31 cellular contexts compared by ENCODE assay signal in genomic region chr5:1649554-1649953, GRCh38.
"Had no signal": no experiment of that assay in that cellular context is flagged by ENCODE, and none has a peak within 500 bp of the region (broad histone marks: within the 10 kb centered on the region; RNA-seq: fewer than 3 reads in every experiment).

No MANE protein-coding gene starts in this region.

- H3K4me1 ChIP-seq: adrenal gland had no signal

- H3K9me3 Mint-ChIP-seq: activated CD4-positive, alpha-beta T cell treated with anti-CD3 and anti-CD28 coated beads, Interleukin-2, amount 10 ng/mL, durations not matched to agents 24 days and 14 days; activated CD8-positive, alpha-beta T cell treated with anti-CD3 and anti-CD28 coated beads for 36 hours; activated naive CD8-positive, alpha-beta T cell treated with anti-CD3 and anti-CD28 coated beads for 36 hours; activated naive CD8-positive, alpha-beta T cell treated with anti-CD3 and anti-CD28 coated beads, Interleukin-2, amount 50 U/mL, for 24 hours; activated T-cell treated with anti-CD3 and anti-CD28 coated beads, Interleukin-2, amount 50 U/mL, for 72 hours; effector memory CD8-positive, alpha-beta T cell; T-helper 2 cell treated with Interferon-gamma antibody and Interleukin-4, amounts not matched to agents 5 μg/mL and 100 μg/mL, for 36 hours had no signal

- H3K4me3 Mint-ChIP-seq: activated CD4-positive, alpha-beta T cell treated with anti-CD3 and anti-CD28 coated beads for 36 hours; activated CD4-positive, alpha-beta T cell treated with anti-CD3 and anti-CD28 coated beads, Interleukin-2, amount 10 ng/mL, durations not matched to agents 24 days and 14 days; activated CD8-positive, alpha-beta T cell treated with anti-CD3 and anti-CD28 coated beads for 36 hours; activated naive CD8-positive, alpha-beta T cell treated with anti-CD3 and anti-CD28 coated beads for 36 hours; activated naive CD8-positive, alpha-beta T cell treated with anti-CD3 and anti-CD28 coated beads, Interleukin-2, amount 50 U/mL, for 24 hours; activated T-cell treated with anti-CD3 and anti-CD28 coated beads, Interleukin-2, amount 50 U/mL, for 72 hours; effector memory CD8-positive, alpha-beta T cell; T-helper 17 cell; T-helper 2 cell treated with Interferon-gamma antibody and Interleukin-4, amounts not matched to agents 5 μg/mL and 100 μg/mL, for 36 hours had no signal

- H3K4me3 ChIP-seq: adrenal gland, body of pancreas, esophagus squamous epithelium, heart left ventricle had no signal

- H3K36me3 Mint-ChIP-seq: activated naive CD8-positive, alpha-beta T cell treated with anti-CD3 and anti-CD28 coated beads for 36 hours had no signal

- ATAC-seq: activated CD4-positive, alpha-beta T cell treated with anti-CD3 and anti-CD28 coated beads for 36 hours; activated CD8-positive, alpha-beta T cell treated with anti-CD3 and anti-CD28 coated beads for 36 hours; activated naive CD8-positive, alpha-beta T cell treated with anti-CD3 and anti-CD28 coated beads, Interleukin-2, amount 50 U/mL, for 24 hours; activated T-cell treated with anti-CD3 and anti-CD28 coated beads, Interleukin-2, amount 50 U/mL, for 72 hours; body of pancreas; effector memory CD8-positive, alpha-beta T cell; heart left ventricle; T-helper 17 cell had no signal

- H3K27ac ChIP-seq: adrenal gland, body of pancreas, esophagus squamous epithelium, heart left ventricle had no signal

- DNase-seq: activated CD4-positive, alpha-beta T cell treated with anti-CD3 and anti-CD28 coated beads for 36 hours; activated CD4-positive, alpha-beta T cell treated with anti-CD3 and anti-CD28 coated beads, Interleukin-2, amount 10 ng/mL, durations not matched to agents 24 days and 14 days; activated CD4-positive, CD25-positive, alpha-beta regulatory T cell; activated CD4-positive, CD25-positive, alpha-beta regulatory T cell treated with anti-CD3 and anti-CD28 coated beads, Interleukin-2, amount 50 U/mL, for 72 hours; activated CD8-positive, alpha-beta memory T cell treated with anti-CD3 and anti-CD28 coated beads for 24 hours; activated CD8-positive, alpha-beta T cell treated with anti-CD3 and anti-CD28 coated beads for 36 hours; activated gamma-delta T cell; activated naive CD4-positive, alpha-beta T cell; activated naive CD4-positive, alpha-beta T cell treated with anti-CD3 and anti-CD28 coated beads, Interleukin-2, amount 50 U/mL, for 16 hours; activated naive CD8-positive, alpha-beta T cell treated with anti-CD3 and anti-CD28 coated beads for 36 hours; activated naive CD8-positive, alpha-beta T cell treated with anti-CD3 and anti-CD28 coated beads, Interleukin-2, amount 50 U/mL, for 24 hours; activated T-cell treated with anti-CD3 and anti-CD28 coated beads, Interleukin-2, amount 50 U/mL, for 1 hour; activated T-cell treated with anti-CD3 and anti-CD28 coated beads, Interleukin-2, amount 50 U/mL, for 72 hours; adrenal gland; amygdala; aorta; body of pancreas; caudate nucleus; cortex of kidney; dermis blood vessel endothelial cell; effector CD4-positive, alpha-beta T cell; effector memory CD8-positive, alpha-beta T cell; erythroblast; esophagus squamous epithelium; foreskin melanocyte; glutamatergic neuron; T-helper 17 cell; T1000 had no signal

- H3K9me3 ChIP-seq: adrenal gland, body of pancreas, esophagus squamous epithelium, heart left ventricle had no signal

- H3K27ac Mint-ChIP-seq: activated CD4-positive, alpha-beta T cell treated with anti-CD3 and anti-CD28 coated beads for 36 hours; activated CD4-positive, alpha-beta T cell treated with anti-CD3 and anti-CD28 coated beads, Interleukin-2, amount 10 ng/mL, durations not matched to agents 24 days and 14 days; activated CD8-positive, alpha-beta T cell treated with anti-CD3 and anti-CD28 coated beads for 36 hours; activated naive CD8-positive, alpha-beta T cell treated with anti-CD3 and anti-CD28 coated beads for 36 hours; activated naive CD8-positive, alpha-beta T cell treated with anti-CD3 and anti-CD28 coated beads, Interleukin-2, amount 50 U/mL, for 24 hours; activated T-cell treated with anti-CD3 and anti-CD28 coated beads, Interleukin-2, amount 50 U/mL, for 72 hours; effector memory CD8-positive, alpha-beta T cell; T-helper 17 cell; T-helper 2 cell treated with Interferon-gamma antibody and Interleukin-4, amounts not matched to agents 5 μg/mL and 100 μg/mL, for 36 hours had no signal

- H3K36me3 ChIP-seq: adrenal gland, esophagus squamous epithelium, heart left ventricle had no signal

- FAIRE-seq: colon had no signal
